21 cellular contexts compared by ENCODE assay signal in the genomic region with DNA sequence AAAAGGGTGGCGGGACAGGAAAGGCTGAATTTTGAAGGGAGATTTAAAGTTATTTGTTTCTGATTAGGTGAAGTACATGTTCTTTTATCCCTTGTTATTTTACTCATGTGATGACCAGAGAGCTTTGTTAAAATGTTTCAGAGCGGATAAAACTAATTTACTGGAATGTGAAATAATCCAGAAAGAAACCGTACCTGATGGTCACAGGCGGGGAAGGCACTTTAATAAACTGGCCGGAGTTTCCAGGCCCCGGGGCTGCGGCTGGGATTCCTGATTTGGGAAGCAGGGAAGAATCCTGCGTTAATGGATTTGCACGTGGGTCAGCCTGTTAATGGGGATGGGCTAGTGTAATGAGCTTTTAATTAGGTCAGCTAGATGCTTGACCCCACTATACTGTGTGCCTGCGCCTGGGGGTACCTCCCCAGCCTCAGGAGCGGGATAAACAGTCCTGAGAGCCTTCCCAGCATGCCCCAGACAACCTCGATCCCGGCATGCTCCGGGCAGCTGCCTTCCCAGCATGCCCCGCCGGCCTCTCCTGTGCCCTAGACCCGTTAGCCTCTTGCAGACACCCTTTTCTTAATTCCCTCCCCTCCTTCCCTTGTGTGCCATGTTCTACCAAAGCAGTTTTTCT.
DNase-seq lines count a peak whose midpoint lies in the region; ATAC-seq, FAIRE-seq and TF ChIP-seq lines count a peak whose summit lies in the region.
"Had no signal": no experiment of that assay in that cellular context is flagged by ENCODE, and none has a peak within 500 bp of the region (broad histone marks: within the 10 kb centered on the region; RNA-seq: fewer than 3 reads in every experiment).

No MANE protein-coding gene starts in this region.

- no peak for TF ChIP-seq EP300 in HepG2 (IDR thresholded peaks at IDR 0.05; ENCODE audit: low read depth in 2 of 2, low read length in 2 of 2)
- TF ChIP-seq EP300 in HepG2 (CRISPR knock-in tag; IDR thresholded peaks at IDR 0.05; ENCODE audit: borderline replicate concordance): no peak

- ATAC-seq in GM23338 (no peak), HG03097 (IDR thresholded peaks at IDR 0.05; ENCODE audit: low FRiP score, unreplicated experiment) (no peak), HG03520 (IDR thresholded peaks at IDR 0.05; ENCODE audit: unreplicated experiment) (no peak), HepG2 (no peak)
- ATAC-seq: A549, GM12878, Panc1 had no signal

- 66 to 67% methylated on average over 17 of the region's 17 CpGs for WGBS in testis, 2 donors
- WGBS in HepG2 (ENCODE audit: low lambda C conversion rate): 97% methylated on average over 17 of the region's 17 CpGs

- no peaks in the 10 kb centered on the region for H3K36me3 Mint-ChIP-seq in GM23338 (ENCODE audit: low read depth)
- H3K36me3 Mint-ChIP-seq in glutamatergic neuron (ENCODE audit: unreplicated experiment): no peaks in the 10 kb centered on the region
- peaks cover 6% of the 10 kb centered on the region for H3K36me3 Mint-ChIP-seq in nephron progenitor cell (ENCODE audit: low read depth)

- no peak overlapping the region for H3K4me3 Mint-ChIP-seq in GM23338
- H3K4me3 Mint-ChIP-seq in glutamatergic neuron (ENCODE audit: unreplicated experiment): no peak overlapping the region
- peak overlapping the region; percentile 5 for H3K4me3 Mint-ChIP-seq in nephron progenitor cell
- H3K4me3 Mint-ChIP-seq: B cell had no signal

- H3K27me3 Mint-ChIP-seq in GM23338 (ENCODE audit: insufficient read depth, low read depth, poor library complexity) (no peaks in the 10 kb centered on the region), glutamatergic neuron (ENCODE audit: unreplicated experiment) (no peaks in the 10 kb centered on the region), nephron progenitor cell (ENCODE audit: low read depth, poor library complexity) (no peaks in the 10 kb centered on the region)

- no peaks in the 10 kb centered on the region for H3K79me2 ChIP-seq in GM23338 (replicated peaks; ENCODE audit: insufficient read depth)
- no peaks in the 10 kb centered on the region for H3K79me2 ChIP-seq in HepG2 (ENCODE audit: insufficient read depth, low read length)

- no peaks in the 10 kb centered on the region for H3K9me3 Mint-ChIP-seq in GM23338
- peaks cover 1% of the 10 kb centered on the region for H3K9me3 Mint-ChIP-seq in glutamatergic neuron (ENCODE audit: unreplicated experiment)
- peaks cover 9% of the 10 kb centered on the region for H3K9me3 Mint-ChIP-seq in nephron progenitor cell

- CTCF ChIA-PET in HepG2 (lab: Yijun Ruan, JAX; ENCODE audit: low intra/inter-chr PET ratio, low total read pairs): no interaction called here

- no peak for TF ChIP-seq POLR2A in testis (IDR thresholded peaks at IDR 0.05)
- no peak for TF ChIP-seq POLR2A in HepG2 (IDR thresholded peaks at IDR 0.05; ENCODE audit: insufficient read depth in 1 of 2, low read depth in 2 of 2, low read length in 2 of 2)

- H3K4me1 Mint-ChIP-seq in GM23338 (peaks cover 12% of the 10 kb centered on the region; the same call in 2 of the 3 replicates), glutamatergic neuron (ENCODE audit: low read depth, unreplicated experiment) (peaks cover 11% of the 10 kb centered on the region), nephron progenitor cell (peaks cover 72% of the 10 kb centered on the region)
- H3K4me1 Mint-ChIP-seq: B cell had no signal

- H3K9me2 ChIP-seq in GM23338 (ENCODE audit: insufficient read depth): no peaks in the 10 kb centered on the region

- H3K27me3 ChIP-seq in GM23338 (ENCODE audit: insufficient read depth) (no peaks in the 10 kb centered on the region), testis (no peaks in the 10 kb centered on the region), HepG2 (ENCODE audit: control insufficient read depth in 1 of 2, insufficient read depth in 2 of 2, low read length in 2 of 2) (no peaks in the 10 kb centered on the region)

- no peak for TF ChIP-seq RAD21 in HepG2 (CRISPR knock-in tag; IDR thresholded peaks at IDR 0.05)

- no peak overlapping the region for H3K27ac Mint-ChIP-seq in GM23338
- peak overlapping the region; percentile 0 for H3K27ac Mint-ChIP-seq in glutamatergic neuron (ENCODE audit: unreplicated experiment)
- H3K27ac Mint-ChIP-seq in nephron progenitor cell: peak overlapping the region; percentile 97
- H3K27ac Mint-ChIP-seq: B cell had no signal

- intact Hi-C loops in testis (cut with DNase I; ENCODE audit: low total_unique reads): no loop called here
- intact Hi-C loops in HepG2 (cut with micrococcal nuclease; ENCODE audit: unreplicated experiment): no loop called here

- H3K9me3 ChIP-seq in testis (no peaks in the 10 kb centered on the region), HepG2 (ENCODE audit: low read length) (no peaks in the 10 kb centered on the region)
- H3K9me3 ChIP-seq: A549 had no signal

- H3K4me3 ChIP-seq in GM23338 (no peak overlapping the region), testis (peak overlapping the region; percentile 20 to 27), HepG2 (replicated peaks in 1 of 3; ENCODE audit: insufficient read depth in 1 of 3, low read depth in 2 of 3, low read length in 3 of 3) (no peak overlapping the region)
- H3K4me3 ChIP-seq: A549, GM12878 had no signal

- BruUV-seq in HepG2 (replicated peaks; lab: Mats Ljungman, UMichigan): no TSS peak

- TF ChIP-seq CTCF in GM23338 (conservative IDR thresholded peaks at IDR 0.05; ENCODE audit: low read depth in 2 of 2) (no peak), glutamatergic neuron (IDR thresholded peaks at IDR 0.05; ENCODE audit: partially characterized antibody, unreplicated experiment) (no peak), nephron progenitor cell (IDR thresholded peaks at IDR 0.05) (no peak), testis (IDR thresholded peaks at IDR 0.05) (no peak), HepG2 (CRISPR knock-in tag; IDR thresholded peaks at IDR 0.05) (no peak)

- no peak for DNase-seq in GM23338 (ENCODE audit: low spot score)
- DNase-seq in glutamatergic neuron: peak; percentile 24
- DNase-seq in nephron progenitor cell: peak; percentile 22
- DNase-seq in testis: peak; percentile 49
- DNase-seq in HepG2 (ENCODE audit: low spot score): no peak
- DNase-seq: EL, GOT3, HCEC 1CT, IMR-90, NCI-H1105 treated with DMSO at 0.1 percent for 48 hours, NCI-H2029 treated with DMSO at 0.1 percent for 48 hours, NCI-H2171, NCI-H524, NCI-H82 had no signal

- H3K4me2 ChIP-seq in GM23338: no peak overlapping the region
- H3K4me2 ChIP-seq in HepG2 (ENCODE audit: low read depth, low read length): no peak overlapping the region
- H3K4me2 ChIP-seq: A549, KMS-11 had no signal

- peaks cover 4% of the 10 kb centered on the region; the same call in 1 of the 2 replicates for H3K4me1 ChIP-seq in GM23338 (ENCODE audit: insufficient read depth)
- no peaks in the 10 kb centered on the region for H3K4me1 ChIP-seq in testis
- H3K4me1 ChIP-seq in HepG2 (ENCODE audit: insufficient read depth, low read length): peaks cover 22% of the 10 kb centered on the region

- no peak overlapping the region for H3K27ac ChIP-seq in GM23338 (ENCODE audit: low read depth)
- no peak overlapping the region for H3K27ac ChIP-seq in testis
- H3K27ac ChIP-seq in HepG2 (ENCODE audit: extremely low read length, insufficient read depth, low read length): no peak overlapping the region
- H3K27ac ChIP-seq: A549, KMS-11 had no signal

- H2AFZ ChIP-seq in GM23338 (peak overlapping the region; percentile 78; the same call in 1 of the 2 replicates), HepG2 (ENCODE audit: low read length) (no peak overlapping the region)

- POLR2A ChIA-PET in HepG2 (lab: Yijun Ruan, JAX): no interaction called here

- in situ Hi-C loops in HepG2 (cut with HindIII; ENCODE audit: extremely low pct_ligation_motif_present, low pct_unique_long_range_greater_than_20kb): no loop called here

- H3F3A ChIP-seq in GM23338 (replicated peaks; ENCODE audit: low read depth): no peaks in the 10 kb centered on the region

- no peak overlapping the region for H3K9ac ChIP-seq in HepG2 (ENCODE audit: insufficient read depth, low read depth, low read length)
- H3K9ac ChIP-seq: KMS-11 had no signal

- H3K36me3 ChIP-seq in GM23338 (ENCODE audit: insufficient read depth) (no peaks in the 10 kb centered on the region), testis (ENCODE audit: low read depth, missing control alignments) (no peaks in the 10 kb centered on the region), HepG2 (replicated peaks in 1 of 2; ENCODE audit: control insufficient read depth in 1 of 2, insufficient read depth in 2 of 2, low read length in 2 of 2) (no peaks in the 10 kb centered on the region)

- no peak for FAIRE-seq in HepG2 (lab: Jason Lieb, UNC)
- FAIRE-seq: A549, GM12878 had no signal

- no peaks in the 10 kb centered on the region for H4K20me1 ChIP-seq in GM23338 (replicated peaks; ENCODE audit: insufficient read depth)
- no peaks in the 10 kb centered on the region for H4K20me1 ChIP-seq in HepG2 (ENCODE audit: insufficient read depth, low read length)

TF ChIP-seq in GM23338, 12 proteins besides CTCF, POLR2A, EP300 and RAD21:
- TF ChIP-seq NANOG (IDR thresholded peaks at IDR 0.05; ENCODE audit: borderline replicate concordance) (no peak), EZH2phosphoT487 (IDR thresholded peaks at IDR 0.05; ENCODE audit: unreplicated experiment) (no peak)

TF ChIP-seq in HepG2, 621 proteins besides CTCF, POLR2A, EP300 and RAD21:
- TF ChIP-seq, protein P1, sequence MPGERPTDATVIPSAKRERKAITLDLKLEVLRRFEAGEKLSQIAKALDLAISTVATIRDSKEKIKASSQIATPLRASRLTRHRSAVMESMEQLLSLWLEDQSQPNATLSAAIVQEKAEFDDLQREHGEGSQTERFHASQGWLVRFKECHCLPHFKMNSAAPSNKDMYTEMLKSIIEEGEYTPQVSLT (CRISPR knock-in tag; IDR thresholded peaks at IDR 0.05; ENCODE audit: borderline replicate concordance, low read depth): no peak
- TF ChIP-seq ZSCAN12 (CRISPR knock-in tag; IDR thresholded peaks at IDR 0.05) (no peak), HDAC2 (CRISPR knock-in tag; IDR thresholded peaks at IDR 0.05) (no peak), ZNF263 (CRISPR knock-in tag; IDR thresholded peaks at IDR 0.05) (no peak), NR3C1 (CRISPR knock-in tag; IDR thresholded peaks at IDR 0.05) (no peak), CAMTA2 (CRISPR knock-in tag; IDR thresholded peaks at IDR 0.05; ENCODE audit: borderline replicate concordance) (no peak), ETV5 (CRISPR knock-in tag; IDR thresholded peaks at IDR 0.05; ENCODE audit: borderline replicate concordance) (no peak), POGZ (CRISPR knock-in tag; IDR thresholded peaks at IDR 0.05) (no peak), GFI1 (CRISPR knock-in tag; IDR thresholded peaks at IDR 0.05; ENCODE audit: borderline replicate concordance) (no peak), PHF20 (CRISPR knock-in tag; IDR thresholded peaks at IDR 0.05) (no peak)

Comparison
In these comparisons a context has a peak if more than half of its experiments do, and no peak if none do; other contexts are left out.
1. DNase-seq: peak in glutamatergic neuron (single experiment), nephron progenitor cell (single experiment) and testis (single experiment); none in GM23338 (single experiment) and HepG2 (single experiment).
2. H3K4me3 ChIP-seq: peak in testis (2 of 2); none in GM23338 (single experiment) and HepG2 (0 of 3).